ENCODE assay signal across 20 cellular contexts in genomic region chr18:74375999-74376398, GRCh38.
DNase-seq lines count a peak whose midpoint lies in the region; FAIRE-seq and TF ChIP-seq lines count a peak whose summit lies in the region.
"Had no signal": no experiment of that assay in that cellular context is flagged by ENCODE, and none has a peak within 500 bp of the region (broad histone marks: within the 10 kb centered on the region; RNA-seq: fewer than 3 reads in every experiment).

No MANE protein-coding gene starts in this region.

- peak overlapping the region; percentile 30 for H3K27ac Mint-ChIP-seq in activated naive CD4-positive, alpha-beta T cell treated with anti-CD3 and anti-CD28 coated beads, Interleukin-2, amount 50 U/mL, for 24 hours
- H3K27ac Mint-ChIP-seq in progenitor cell of endocrine pancreas: peak overlapping the region; percentile 44
- H3K27ac Mint-ChIP-seq: activated CD8-positive, alpha-beta T cell treated with anti-CD3 and anti-CD28 coated beads for 36 hours; activated naive CD8-positive, alpha-beta T cell treated with anti-CD3 and anti-CD28 coated beads for 36 hours; B cell; endodermal cell; immature natural killer cell had no signal

- no peaks in the 10 kb centered on the region for H3K27me3 ChIP-seq in transverse colon
- H3K27me3 ChIP-seq: gastrocnemius medialis, ovary had no signal

- no peaks in the 10 kb centered on the region for H3K9me3 ChIP-seq in transverse colon
- H3K9me3 ChIP-seq: gastrocnemius medialis, ovary had no signal

- no peaks in the 10 kb centered on the region for H3K36me3 ChIP-seq in transverse colon
- H3K36me3 ChIP-seq: gastrocnemius medialis, ovary had no signal

- no peaks in the 10 kb centered on the region for H3K27me3 Mint-ChIP-seq in activated naive CD4-positive, alpha-beta T cell treated with anti-CD3 and anti-CD28 coated beads, Interleukin-2, amount 50 U/mL, for 24 hours
- H3K27me3 Mint-ChIP-seq in progenitor cell of endocrine pancreas: peaks cover 8% of the 10 kb centered on the region
- H3K27me3 Mint-ChIP-seq: activated naive CD8-positive, alpha-beta T cell treated with anti-CD3 and anti-CD28 coated beads for 36 hours had no signal

- TF ChIP-seq CTCF in epithelial cell of proximal tubule (conservative IDR thresholded peaks at IDR 0.05; ENCODE audit: low read depth, low read length): no peak
- TF ChIP-seq CTCF in progenitor cell of endocrine pancreas (IDR thresholded peaks at IDR 0.05; ENCODE audit: unreplicated experiment): no peak
- TF ChIP-seq CTCF in transverse colon (IDR thresholded peaks at IDR 0.05): no peak

- H3K4me1 Mint-ChIP-seq in activated naive CD4-positive, alpha-beta T cell treated with anti-CD3 and anti-CD28 coated beads, Interleukin-2, amount 50 U/mL, for 24 hours: peaks cover 77% of the 10 kb centered on the region
- H3K4me1 Mint-ChIP-seq in progenitor cell of endocrine pancreas (ENCODE audit: low read depth): no peaks in the 10 kb centered on the region

- no peak for DNase-seq in activated naive CD4-positive, alpha-beta T cell treated with Interleukin-2 at 50 U/mL for 16 hours
- DNase-seq in H4 (ENCODE audit: low spot score) (peak; percentile 51), epithelial cell of proximal tubule (ENCODE audit: low read depth) (peak; percentile 95), progenitor cell of endocrine pancreas (ENCODE audit: low spot score, unreplicated experiment) (no peak), transverse colon (no peak), GM12891 (ENCODE audit: insufficient read length, low spot score) (no peak), NCI-H2081 treated with DMSO at 0.1 percent for 48 hours (lab: John Stamatoyannopoulos, UW) (no peak)
- DNase-seq: activated CD8-positive, alpha-beta T cell treated with anti-CD3 and anti-CD28 coated beads for 36 hours; activated naive CD8-positive, alpha-beta T cell treated with anti-CD3 and anti-CD28 coated beads for 36 hours; central memory CD4-positive, alpha-beta T cell; gastrocnemius medialis; immature natural killer cell; NK-92 treated with Interleukin-12 subunit alpha and Interleukin-12 subunit beta, amount 100 ng/mL, for 24 hours; ovary; SIG-M5; substantia nigra had no signal

- H3K27ac ChIP-seq in transverse colon: no peak overlapping the region
- H3K27ac ChIP-seq: gastrocnemius medialis, ovary had no signal

- in situ Hi-C loops in transverse colon (cut with MboI; ENCODE audit: low pct_ligation_motif_present in 1 of 4, low pct_unique_long_range_greater_than_20kb in 1 of 4, low sequenced_read_pairs in 3 of 4): no loop called here

- intact Hi-C loops in transverse colon (cut with DNase I; ENCODE audit: low total_unique reads): no loop called here

- H3K4me1 ChIP-seq in transverse colon: no peaks in the 10 kb centered on the region
- H3K4me1 ChIP-seq: gastrocnemius medialis had no signal

- H3K4me3 ChIP-seq in epithelial cell of proximal tubule (ENCODE audit: low read depth, low read length) (peak overlapping the region; percentile 16), transverse colon (no peak overlapping the region)
- H3K4me3 ChIP-seq: gastrocnemius medialis, ovary had no signal

- TF ChIP-seq EP300 in transverse colon (IDR thresholded peaks at IDR 0.05; ENCODE audit: low read depth): no peak

- TF ChIP-seq POLR2A in transverse colon (IDR thresholded peaks at IDR 0.05) (no peak), GM12891 (IDR thresholded peaks at IDR 0.05; ENCODE audit: low read depth, low read length) (no peak)

- WGBS in transverse colon (ENCODE audit: low coverage in 1 of 2), 2 donors: 50 to 52% methylated on average over 3 to 6 of the region's 6 CpGs

- no peak overlapping the region for H3K4me3 Mint-ChIP-seq in activated naive CD4-positive, alpha-beta T cell treated with anti-CD3 and anti-CD28 coated beads, Interleukin-2, amount 50 U/mL, for 24 hours
- no peak overlapping the region for H3K4me3 Mint-ChIP-seq in progenitor cell of endocrine pancreas (ENCODE audit: low read depth)
- H3K4me3 Mint-ChIP-seq: activated CD8-positive, alpha-beta T cell treated with anti-CD3 and anti-CD28 coated beads for 36 hours; activated naive CD8-positive, alpha-beta T cell treated with anti-CD3 and anti-CD28 coated beads for 36 hours; B cell; endodermal cell; immature natural killer cell had no signal

- H3K9me3 Mint-ChIP-seq in activated naive CD4-positive, alpha-beta T cell treated with anti-CD3 and anti-CD28 coated beads, Interleukin-2, amount 50 U/mL, for 24 hours: no peaks in the 10 kb centered on the region
- H3K9me3 Mint-ChIP-seq in progenitor cell of endocrine pancreas (ENCODE audit: low read depth): peaks cover 3% of the 10 kb centered on the region

- FAIRE-seq in GM12891 (lab: Jason Lieb, UNC): no peak
- FAIRE-seq: G401.6 had no signal

- no peaks in the 10 kb centered on the region for H3K36me3 Mint-ChIP-seq in activated naive CD4-positive, alpha-beta T cell treated with anti-CD3 and anti-CD28 coated beads, Interleukin-2, amount 50 U/mL, for 24 hours
- no peaks in the 10 kb centered on the region for H3K36me3 Mint-ChIP-seq in progenitor cell of endocrine pancreas (ENCODE audit: insufficient read depth)

TF ChIP-seq in GM12891, 5 proteins besides CTCF, POLR2A, EP300 and RAD21:
- TF ChIP-seq SPI1 (IDR thresholded peaks at IDR 0.05; ENCODE audit: low read depth, low read length) (no peak), PAX5 (IDR thresholded peaks at IDR 0.05; ENCODE audit: insufficient read depth, low read length, severe bottlenecking) (no peak), TAF1 (IDR thresholded peaks at IDR 0.05; ENCODE audit: low read depth, low read length) (no peak), POU2F2 (IDR thresholded peaks at IDR 0.05; ENCODE audit: low read depth, low read length) (no peak), POLR2AphosphoS5 (IDR thresholded peaks at IDR 0.05; ENCODE audit: low read depth, low read length) (no peak)

Comparison
In these comparisons a context has a peak if more than half of its experiments do, and no peak if none do; other contexts are left out.
1. DNase-seq: peak in H4 (single experiment) and epithelial cell of proximal tubule (single experiment); none in activated naive CD4-positive, alpha-beta T cell treated with Interleukin-2 at 50 U/mL for 16 hours (single experiment), progenitor cell of endocrine pancreas (single experiment), transverse colon (single experiment), GM12891 (single experiment) and NCI-H2081 treated with DMSO at 0.1 percent for 48 hours (single experiment).